ENCODE assay signal across 15 cellular contexts in the genomic region with DNA sequence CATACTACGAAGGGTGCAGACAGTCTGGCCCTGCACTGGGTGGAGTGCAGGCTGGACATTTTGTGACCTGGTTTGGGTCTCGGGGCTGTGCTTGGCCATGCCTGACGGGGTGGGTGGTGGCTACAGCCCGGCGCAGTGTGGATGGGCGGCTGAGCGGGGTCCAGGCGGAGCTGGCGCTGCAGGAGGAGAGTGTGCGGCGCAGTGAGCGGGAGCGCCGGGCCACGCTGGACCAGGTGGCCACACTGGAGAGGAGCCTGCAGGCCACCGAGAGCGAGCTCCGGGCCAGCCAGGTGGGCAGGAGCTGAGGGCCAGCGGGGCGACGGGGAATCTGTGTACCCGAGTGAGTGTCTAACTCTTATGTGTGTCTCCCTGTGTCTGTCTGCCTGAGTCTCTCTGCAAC. TPM values are rescaled to one million over a fixed set of nuclear protein-coding genes. Genes with fewer than 3 reads are reported as not detected.
DNase-seq lines count a peak whose midpoint lies in the region; ATAC-seq and TF ChIP-seq lines count a peak whose summit lies in the region.
"Had no signal": no experiment of that assay in that cellular context is flagged by ENCODE, and none has a peak within 500 bp of the region (broad histone marks: within the 10 kb centered on the region; RNA-seq: fewer than 3 reads in every experiment).

No MANE protein-coding gene starts in this region.

- H3K23ac ChIP-seq in IMR-90 (ENCODE audit: low read depth, low read length) = no peak overlapping the region

- no peak overlapping the region for H3K14ac ChIP-seq in IMR-90 (replicated peaks; ENCODE audit: low read depth, low read length)

- no TSS peak for BruUV-seq in IMR-90 (replicated peaks; lab: Mats Ljungman, UMichigan)

- in situ Hi-C loops in IMR-90 (cut with MboI; ENCODE audit: low sequenced_read_pairs) (no loop called here), HAP-1 (cut with MboI; ENCODE audit: low sequenced_read_pairs) (no loop called here)

- H3K36me3 ChIP-seq in IMR-90 (ENCODE audit: control insufficient read depth, insufficient read depth, low read length) (peaks cover 13% of the 10 kb centered on the region; the same call in 1 of the 2 replicates), HAP-1 (replicated peaks) (0 out of 2 replicates have a peak, but pooled peaks cover 2% of the 10 kb centered on the region)

- H3K36me3 Mint-ChIP-seq in chondrocyte (ENCODE audit: low read depth) (peaks cover 2% of the 10 kb centered on the region), nephron (ENCODE audit: low read depth) (peaks cover 20% of the 10 kb centered on the region)

- no peak overlapping the region for H3K9ac ChIP-seq in IMR-90 (ENCODE audit: low read depth, low read length)

- H2AFZ ChIP-seq in IMR-90 (replicated peaks; ENCODE audit: low read length, poor library complexity) = no peak overlapping the region

- H3K4me2 ChIP-seq in IMR-90 (ENCODE audit: low read depth, low read length) = no peak overlapping the region

- no peak for ATAC-seq in IMR-90 (ENCODE audit: low read depth)

- H2BK5ac ChIP-seq in IMR-90 (ENCODE audit: low read depth, low read length, poor library complexity, severe bottlenecking) = no peak overlapping the region

- H4K20me1 ChIP-seq in IMR-90 (ENCODE audit: insufficient read depth, low read length) = peaks cover 12% of the 10 kb centered on the region

- H3K9me3 Mint-ChIP-seq in chondrocyte (ENCODE audit: low read depth) (no peaks in the 10 kb centered on the region), nephron (no peaks in the 10 kb centered on the region)
- H3K9me3 Mint-ChIP-seq: CD4-positive, alpha-beta T cell; H9; IgD-negative memory B cell had no signal

- H3K4me3 Mint-ChIP-seq in chondrocyte (ENCODE audit: unreplicated experiment) (no peak overlapping the region), nephron (no peak overlapping the region)
- H3K4me3 Mint-ChIP-seq: CD4-positive, alpha-beta T cell; H9; IgD-negative memory B cell had no signal

- no peak overlapping the region for H4K91ac ChIP-seq in IMR-90 (ENCODE audit: insufficient read depth, low read depth, low read length)

- no peak overlapping the region for H3K27ac ChIP-seq in IMR-90 (ENCODE audit: insufficient read depth, low read length)
- H3K27ac ChIP-seq: C4-2B had no signal

- TF ChIP-seq RAD21 in IMR-90 (IDR thresholded peaks at IDR 0.05; ENCODE audit: low read length) = no peak

- H3K4me1 ChIP-seq in IMR-90 (ENCODE audit: control insufficient read depth, insufficient read depth, low read length) (peaks cover 7% of the 10 kb centered on the region), HAP-1 (no peaks in the 10 kb centered on the region)
- H3K4me1 ChIP-seq: Caco-2 had no signal

- POLR2A ChIA-PET in IMR-90 (lab: Charles Lee; ENCODE audit: unreplicated experiment) = no interaction called here

- intact Hi-C loops in IMR-90 (cut with micrococcal nuclease) = no loop called here

- H2AK5ac ChIP-seq in IMR-90 (ENCODE audit: low read depth, low read length) = no peak overlapping the region

- no peaks in the 10 kb centered on the region for H3K9me1 ChIP-seq in IMR-90 (ENCODE audit: insufficient read depth, low read length)

- no peak overlapping the region for H3K4ac ChIP-seq in IMR-90 (ENCODE audit: low read depth, low read length)

- TF ChIP-seq POLR2A in IMR-90 (IDR thresholded peaks at IDR 0.05; ENCODE audit: low read depth, low read length) = no peak

- H3K27ac Mint-ChIP-seq in chondrocyte (ENCODE audit: unreplicated experiment) = no peak overlapping the region
- H3K27ac Mint-ChIP-seq in nephron = peak overlapping the region; percentile 87 to 99 (median 98)
- H3K27ac Mint-ChIP-seq: CD4-positive, alpha-beta T cell; IgD-negative memory B cell had no signal

- DNase-seq in IMR-90 (no peak), chondrocyte (ENCODE audit: low spot score) (peak; percentile 87), HAP-1 (ENCODE audit: low spot score in 2 of 2) (no peak), NCI-H526 (lab: John Stamatoyannopoulos, UW) (no peak), UCSD-AML1 (lab: John Stamatoyannopoulos, UW; ENCODE audit: unreplicated experiment) (no peak)
- no peak for DNase-seq in stimulated activated CD4-positive, alpha-beta T cell treated with anti-CD3 and anti-CD28 coated beads, Interleukin-4, amount 100 ng/mL, for 1 hour
- DNase-seq: AML-193; Caco-2; CD4-positive, alpha-beta T cell; H9; KBM-7 had no signal

- H2AK9ac ChIP-seq in IMR-90 (replicated peaks; ENCODE audit: low read depth, low read length, poor library complexity) = peak overlapping the region; percentile 82

- no peaks in the 10 kb centered on the region; the same call in 1 of the 2 replicates for H3K27me3 ChIP-seq in IMR-90 (ENCODE audit: control insufficient read depth, insufficient read depth, low read length)
- no peaks in the 10 kb centered on the region for H3K27me3 ChIP-seq in HAP-1 (ENCODE audit: low read depth)

- H3K4me1 Mint-ChIP-seq in chondrocyte (ENCODE audit: low read depth) = peaks cover 61% of the 10 kb centered on the region
- H3K4me1 Mint-ChIP-seq in nephron = peaks cover 40% of the 10 kb centered on the region

- dilution Hi-C loops in IMR-90 (cut with HindIII; ENCODE audit: low sequenced_read_pairs, unreplicated experiment) = no loop called here

- H2BK120ac ChIP-seq in IMR-90 (ENCODE audit: low read depth, low read length) = no peak overlapping the region

- H3K18ac ChIP-seq in IMR-90 (ENCODE audit: low read depth, low read length) = no peak overlapping the region

- H4K8ac ChIP-seq in IMR-90 (ENCODE audit: low read depth in 2 of 2, low read length in 2 of 2) = no peak overlapping the region

- H3K4me3 ChIP-seq in IMR-90 (ENCODE audit: insufficient read depth, low read depth, low read length) (no peak overlapping the region), HAP-1 (no peak overlapping the region)

- no peak overlapping the region for H2BK20ac ChIP-seq in IMR-90 (ENCODE audit: low read depth, low read length)

- H3K79me1 ChIP-seq in IMR-90 (ENCODE audit: low read depth in 1 of 2, low read length in 2 of 2) = no peaks in the 10 kb centered on the region

- CTCF ChIA-PET in IMR-90 (lab: Yijun Ruan, JAX) = no interaction called here

- no peak overlapping the region for H4K5ac ChIP-seq in IMR-90 (ENCODE audit: low read depth, low read length)

- no peak overlapping the region for H2BK15ac ChIP-seq in IMR-90 (ENCODE audit: low read depth, low read length)

- no peaks in the 10 kb centered on the region for H3K9me3 ChIP-seq in IMR-90 (ENCODE audit: control insufficient read depth, insufficient read depth, low read length)
- no peaks in the 10 kb centered on the region for H3K9me3 ChIP-seq in HAP-1
- H3K9me3 ChIP-seq: Caco-2 had no signal

- H3K56ac ChIP-seq in IMR-90 (ENCODE audit: extremely low read depth, insufficient read depth, low read length) = no peak overlapping the region

- WGBS in IMR-90 (ENCODE audit: extremely low coverage in 2 of 2, insufficient read length in 1 of 2), 2 experiments = 96% methylated on average over 12 of the region's 22 CpGs; no CpG with 5 or more reads in 1 of the 2 experiments

- H3K27me3 Mint-ChIP-seq in chondrocyte (ENCODE audit: low read depth) (no peaks in the 10 kb centered on the region), nephron (ENCODE audit: low read depth) (no peaks in the 10 kb centered on the region)
- H3K27me3 Mint-ChIP-seq: CD4-positive, alpha-beta T cell; IgD-negative memory B cell had no signal

- TF ChIP-seq CTCF in IMR-90 (conservative IDR thresholded peaks at IDR 0.05; ENCODE audit: low read depth, low read length) (no peak), chondrocyte (IDR thresholded peaks at IDR 0.05) (no peak), nephron (IDR thresholded peaks at IDR 0.05; ENCODE audit: unreplicated experiment in 3 of 3) (no peak)

TF ChIP-seq in IMR-90, 13 proteins besides CTCF, POLR2A, EP300 and RAD21:
- TF ChIP-seq, protein P1, sequence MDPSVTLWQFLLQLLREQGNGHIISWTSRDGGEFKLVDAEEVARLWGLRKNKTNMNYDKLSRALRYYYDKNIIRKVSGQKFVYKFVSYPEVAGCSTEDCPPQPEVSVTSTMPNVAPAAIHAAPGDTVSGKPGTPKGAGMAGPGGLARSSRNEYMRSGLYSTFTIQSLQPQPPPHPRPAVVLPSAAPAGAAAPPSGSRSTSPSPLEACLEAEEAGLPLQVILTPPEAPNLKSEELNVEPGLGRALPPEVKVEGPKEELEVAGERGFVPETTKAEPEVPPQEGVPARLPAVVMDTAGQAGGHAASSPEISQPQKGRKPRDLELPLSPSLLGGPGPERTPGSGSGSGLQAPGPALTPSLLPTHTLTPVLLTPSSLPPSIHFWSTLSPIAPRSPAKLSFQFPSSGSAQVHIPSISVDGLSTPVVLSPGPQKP (IDR thresholded peaks at IDR 0.05; ENCODE audit: borderline replicate concordance, low read depth, low read length) = no peak
- TF ChIP-seq, protein P2, sequence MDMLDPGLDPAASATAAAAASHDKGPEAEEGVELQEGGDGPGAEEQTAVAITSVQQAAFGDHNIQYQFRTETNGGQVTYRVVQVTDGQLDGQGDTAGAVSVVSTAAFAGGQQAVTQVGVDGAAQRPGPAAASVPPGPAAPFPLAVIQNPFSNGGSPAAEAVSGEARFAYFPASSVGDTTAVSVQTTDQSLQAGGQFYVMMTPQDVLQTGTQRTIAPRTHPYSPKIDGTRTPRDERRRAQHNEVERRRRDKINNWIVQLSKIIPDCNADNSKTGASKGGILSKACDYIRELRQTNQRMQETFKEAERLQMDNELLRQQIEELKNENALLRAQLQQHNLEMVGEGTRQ (IDR thresholded peaks at IDR 0.05; ENCODE audit: low read depth, low read length) = no peak
- TF ChIP-seq BHLHE40 (IDR thresholded peaks at IDR 0.05; ENCODE audit: low read depth, low read length) (no peak), NFE2L2 (IDR thresholded peaks at IDR 0.05; ENCODE audit: low read depth, low read length) (no peak), MXI1 (IDR thresholded peaks at IDR 0.05; ENCODE audit: borderline replicate concordance, low read depth, low read length) (no peak)

RNA-seq across cellular contexts. Expression of a gene that starts 14.1 kb away (rescaled TPM):
- total RNA-seq in IMR-90 (2012; rRNA removed) (2.5 and 3.9 TPM in 2 replicates), chondrocyte (260 to 285 TPM (median 269 TPM) in 3 replicates)
- 13.9 and 14.6 TPM in 2 replicates for polyA plus RNA-seq in IMR-90 (2012; rRNA removed)
- 14.5 and 21.7 TPM in 2 replicates for polyA plus RNA-seq in IMR-90 (2012; cell fraction: cytosol; rRNA removed)
- 17.6 and 36.8 TPM in 2 replicates for polyA plus RNA-seq in IMR-90 (2012; cell fraction: nucleus; rRNA removed; ENCODE audit: low replicate concordance)
- total RNA-seq: A172; CD4-positive, alpha-beta T cell had no signal

RNA-seq across cellular contexts. Expression of a gene that starts 44.6 kb away (rescaled TPM):
- total RNA-seq in IMR-90 (2012; rRNA removed) = 7.2 and 7.5 TPM in 2 replicates
- 13.7 and 14.7 TPM in 2 replicates for polyA plus RNA-seq in IMR-90 (2012; rRNA removed)
- 10.7 and 12.9 TPM in 2 replicates for polyA plus RNA-seq in IMR-90 (2012; cell fraction: cytosol; rRNA removed)
- polyA plus RNA-seq in IMR-90 (2012; cell fraction: nucleus; rRNA removed; ENCODE audit: low replicate concordance) = 82.9 and 147 TPM in 2 replicates
- total RNA-seq in chondrocyte = 24.7 to 32.2 TPM (median 26.2 TPM) in 3 replicates

RNA-seq across cellular contexts. Expression of a gene that starts 45.4 kb away (rescaled TPM):
- total RNA-seq in IMR-90 (2012; rRNA removed) (3.9 and 5.7 TPM in 2 replicates), chondrocyte (52.1 to 60.8 TPM (median 54.4 TPM) in 3 replicates)
- 18.9 and 19.6 TPM in 2 replicates for polyA plus RNA-seq in IMR-90 (2012; rRNA removed)
- 10.3 and 22.1 TPM in 2 replicates for polyA plus RNA-seq in IMR-90 (2012; cell fraction: cytosol; rRNA removed)
- 17.2 and 49.7 TPM in 2 replicates for polyA plus RNA-seq in IMR-90 (2012; cell fraction: nucleus; rRNA removed; ENCODE audit: low replicate concordance)

Comparison
In these comparisons a context has a peak if more than half of its experiments do, and no peak if none do; other contexts are left out.
1. RNA of a gene that starts 14.1 kb away (total RNA-seq): 260 to 285 TPM in chondrocyte; 2.5 to 3.9 TPM in IMR-90; every median in the first group is over 10 times any median in the second.